Comparison of ENCODE assay signal across 1 cellular context in the genomic region with DNA sequence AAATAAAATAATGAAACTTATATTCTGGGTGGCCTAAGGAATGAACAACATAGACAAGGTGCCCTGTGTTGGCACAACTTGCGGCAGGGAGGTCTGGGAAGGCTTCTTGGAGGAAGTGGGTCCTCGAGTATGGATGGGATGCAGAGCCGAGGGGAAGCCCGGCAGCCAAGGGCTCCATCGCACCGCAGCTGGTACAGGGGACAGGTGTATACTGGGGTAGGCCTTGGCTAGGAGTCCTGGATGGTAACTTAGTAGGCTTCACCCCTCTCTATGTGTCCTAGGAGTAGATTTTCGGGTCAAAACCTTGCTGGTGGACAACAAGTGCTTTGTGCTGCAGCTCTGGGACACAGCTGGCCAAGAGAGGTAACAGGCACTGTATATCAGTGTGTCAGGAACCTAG.
TF ChIP-seq lines count a peak whose summit lies in the region.

No MANE protein-coding gene starts in this region.

TF ChIP-seq in WTC11, 78 proteins besides CTCF, POLR2A, EP300 and RAD21 (continued from another document):
- TF ChIP-seq, protein P1, sequence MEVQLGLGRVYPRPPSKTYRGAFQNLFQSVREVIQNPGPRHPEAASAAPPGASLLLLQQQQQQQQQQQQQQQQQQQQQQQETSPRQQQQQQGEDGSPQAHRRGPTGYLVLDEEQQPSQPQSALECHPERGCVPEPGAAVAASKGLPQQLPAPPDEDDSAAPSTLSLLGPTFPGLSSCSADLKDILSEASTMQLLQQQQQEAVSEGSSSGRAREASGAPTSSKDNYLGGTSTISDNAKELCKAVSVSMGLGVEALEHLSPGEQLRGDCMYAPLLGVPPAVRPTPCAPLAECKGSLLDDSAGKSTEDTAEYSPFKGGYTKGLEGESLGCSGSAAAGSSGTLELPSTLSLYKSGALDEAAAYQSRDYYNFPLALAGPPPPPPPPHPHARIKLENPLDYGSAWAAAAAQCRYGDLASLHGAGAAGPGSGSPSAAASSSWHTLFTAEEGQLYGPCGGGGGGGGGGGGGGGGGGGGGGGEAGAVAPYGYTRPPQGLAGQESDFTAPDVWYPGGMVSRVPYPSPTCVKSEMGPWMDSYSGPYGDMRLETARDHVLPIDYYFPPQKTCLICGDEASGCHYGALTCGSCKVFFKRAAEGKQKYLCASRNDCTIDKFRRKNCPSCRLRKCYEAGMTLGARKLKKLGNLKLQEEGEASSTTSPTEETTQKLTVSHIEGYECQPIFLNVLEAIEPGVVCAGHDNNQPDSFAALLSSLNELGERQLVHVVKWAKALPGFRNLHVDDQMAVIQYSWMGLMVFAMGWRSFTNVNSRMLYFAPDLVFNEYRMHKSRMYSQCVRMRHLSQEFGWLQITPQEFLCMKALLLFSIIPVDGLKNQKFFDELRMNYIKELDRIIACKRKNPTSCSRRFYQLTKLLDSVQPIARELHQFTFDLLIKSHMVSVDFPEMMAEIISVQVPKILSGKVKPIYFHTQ (CRISPR knock-in tag; IDR thresholded peaks at IDR 0.05), result no peak
- TF ChIP-seq, protein P2, sequence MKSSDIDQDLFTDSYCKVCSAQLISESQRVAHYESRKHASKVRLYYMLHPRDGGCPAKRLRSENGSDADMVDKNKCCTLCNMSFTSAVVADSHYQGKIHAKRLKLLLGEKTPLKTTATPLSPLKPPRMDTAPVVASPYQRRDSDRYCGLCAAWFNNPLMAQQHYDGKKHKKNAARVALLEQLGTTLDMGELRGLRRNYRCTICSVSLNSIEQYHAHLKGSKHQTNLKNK (CRISPR knock-in tag; IDR thresholded peaks at IDR 0.05), result no peak
